Comparison of ENCODE assay signal across 1 cellular context in genomic region chr14:68801631-68802030, GRCh38.
TF ChIP-seq lines count a peak whose summit lies in the region.

No MANE protein-coding gene starts in this region.

TF ChIP-seq in A549, 52 proteins besides CTCF, POLR2A, EP300 and RAD21 (continued from another document):
- TF ChIP-seq MYC (IDR thresholded peaks at IDR 0.05; ENCODE audit: borderline replicate concordance, low read length) (no peak), MAZ (IDR thresholded peaks at IDR 0.05; ENCODE audit: borderline replicate concordance, low read depth, low read length) (no peak), ZFP36 (IDR thresholded peaks at IDR 0.05; ENCODE audit: borderline replicate concordance, partially characterized antibody) (no peak), ELK1 (IDR thresholded peaks at IDR 0.05; ENCODE audit: low read depth, low read length) (no peak), ZSCAN20 (CRISPR knock-in tag; IDR thresholded peaks at IDR 0.05) (no peak), SREBF2 (IDR thresholded peaks at IDR 0.05) (no peak)
